In the genomic region with DNA sequence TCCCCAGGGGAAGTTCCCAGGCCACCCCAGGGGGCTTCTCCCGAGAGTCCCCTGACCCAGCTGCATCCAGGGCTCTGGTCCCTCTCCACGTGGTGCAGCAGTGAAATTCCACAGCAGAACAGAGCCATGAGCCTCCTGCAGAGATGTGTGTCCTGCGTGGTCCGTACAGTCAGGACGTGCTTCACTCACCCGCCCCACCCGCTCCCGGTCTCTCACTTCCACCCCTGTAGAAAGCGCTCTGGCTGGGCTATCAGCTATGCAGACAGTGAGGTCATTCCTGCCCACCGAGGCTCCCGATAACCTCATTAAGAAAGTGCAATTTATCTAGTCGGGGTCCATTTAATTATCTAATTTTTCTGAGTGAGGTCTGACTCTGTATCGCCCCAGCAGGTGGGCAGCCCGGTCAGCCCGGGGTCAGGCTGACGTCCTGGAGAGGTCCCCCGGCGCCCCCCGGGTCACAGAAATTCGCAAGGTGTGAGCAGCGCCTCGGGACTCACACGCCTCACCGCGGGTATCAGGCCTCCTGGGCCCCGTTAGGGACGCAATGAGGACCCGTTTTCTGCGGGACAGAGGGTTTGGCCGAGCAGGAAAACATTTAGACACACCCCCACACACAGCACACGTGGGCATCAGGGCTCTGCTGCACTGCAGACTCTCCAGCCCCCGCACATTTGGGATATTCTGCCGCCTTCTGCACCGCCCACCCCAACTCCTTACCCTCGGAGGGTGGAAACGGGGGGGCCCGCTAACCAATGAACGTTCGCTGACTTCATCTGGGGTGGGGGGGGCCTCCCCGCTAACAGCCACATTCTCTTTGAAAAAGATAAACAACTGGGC, we compare ENCODE assay signal across 15 cellular contexts.
DNase-seq lines count a peak whose midpoint lies in the region; TF ChIP-seq lines count a peak whose summit lies in the region.
"Had no signal": no experiment of that assay in that cellular context is flagged by ENCODE, and none has a peak within 500 bp of the region (broad histone marks: within the 10 kb centered on the region; RNA-seq: fewer than 3 reads in every experiment).

No MANE protein-coding gene starts in this region.

- no peak overlapping the region for H3K4me3 Mint-ChIP-seq in endothelial cell (ENCODE audit: unreplicated experiment)
- H3K4me3 Mint-ChIP-seq in glutamatergic neuron (ENCODE audit: unreplicated experiment) = no peak overlapping the region
- H3K4me3 Mint-ChIP-seq: CD8-positive, alpha-beta T cell had no signal

- peaks cover 0 to 18% (median 4%) of the 10 kb centered on the region in 11 experiments; a peak in 5 of 22 replicates for H3K27me3 ChIP-seq in BLaER1 treated with 17β-estradiol and CSF1 and Interleukin-3, amounts not matched to agents 10 nM and 100 nM
- H3K27me3 ChIP-seq in effector memory CD4-positive, alpha-beta T cell (replicated peaks; ENCODE audit: control insufficient read depth, insufficient read depth, low read length, poor library complexity, severe bottlenecking) = no peaks in the 10 kb centered on the region

- H3K4me1 Mint-ChIP-seq in endothelial cell (ENCODE audit: unreplicated experiment) = peaks cover 6% of the 10 kb centered on the region
- no peaks in the 10 kb centered on the region for H3K4me1 Mint-ChIP-seq in glutamatergic neuron (ENCODE audit: low read depth, unreplicated experiment)

- peaks cover 0 to 53% (median 42%) of the 10 kb centered on the region in 10 experiments; a peak in 15 of 20 replicates for H3K4me1 ChIP-seq in BLaER1 treated with 17β-estradiol and CSF1 and Interleukin-3, amounts not matched to agents 10 nM and 100 nM
- no peaks in the 10 kb centered on the region for H3K4me1 ChIP-seq in effector memory CD4-positive, alpha-beta T cell (ENCODE audit: control insufficient read depth, insufficient read depth, low read length, poor library complexity, severe bottlenecking)

- no peaks in the 10 kb centered on the region for H3K9me3 Mint-ChIP-seq in endothelial cell (ENCODE audit: unreplicated experiment)
- H3K9me3 Mint-ChIP-seq in glutamatergic neuron (ENCODE audit: unreplicated experiment) = peaks cover 6% of the 10 kb centered on the region
- H3K9me3 Mint-ChIP-seq: CD8-positive, alpha-beta T cell had no signal

- H3K36me3 Mint-ChIP-seq in endothelial cell (ENCODE audit: low read depth, unreplicated experiment) (no peaks in the 10 kb centered on the region), glutamatergic neuron (ENCODE audit: unreplicated experiment) (no peaks in the 10 kb centered on the region)
- H3K36me3 Mint-ChIP-seq: CD8-positive, alpha-beta T cell had no signal

- no peak overlapping the region for H3K4me3 ChIP-seq in BLaER1 treated with 17β-estradiol and CSF1 and Interleukin-3, amounts not matched to agents 10 nM and 100 nM
- H3K4me3 ChIP-seq in effector memory CD4-positive, alpha-beta T cell (ENCODE audit: insufficient read depth, low read depth, low read length, poor library complexity, severe bottlenecking) = no peak overlapping the region

- H3K27ac Mint-ChIP-seq in endothelial cell (ENCODE audit: unreplicated experiment) = peak overlapping the region; percentile 8
- no peak overlapping the region for H3K27ac Mint-ChIP-seq in glutamatergic neuron (ENCODE audit: unreplicated experiment)
- H3K27ac Mint-ChIP-seq: CD8-positive, alpha-beta T cell had no signal

- no peak overlapping the region for H3K27ac ChIP-seq in BLaER1 treated with 17β-estradiol and CSF1 and Interleukin-3, amounts not matched to agents 10 nM and 100 nM
- no peak overlapping the region for H3K27ac ChIP-seq in effector memory CD4-positive, alpha-beta T cell (ENCODE audit: insufficient read depth, low read length, poor library complexity, severe bottlenecking)

- H3K36me3 ChIP-seq in BLaER1 treated with 17β-estradiol and CSF1 and Interleukin-3, amounts not matched to agents 10 nM and 100 nM = no peaks in the 10 kb centered on the region
- no peaks in the 10 kb centered on the region for H3K36me3 ChIP-seq in effector memory CD4-positive, alpha-beta T cell (ENCODE audit: control insufficient read depth, insufficient read depth, low read length)

- no peak overlapping the region for H3K9ac ChIP-seq in BLaER1 treated with 17β-estradiol and CSF1 and Interleukin-3, amounts not matched to agents 10 nM and 100 nM

- DNase-seq in endothelial cell (ENCODE audit: low spot score) (no peak), retina (peak; percentile 52), glutamatergic neuron (no peak), UCSD-AML1 (lab: John Stamatoyannopoulos, UW; ENCODE audit: unreplicated experiment) (no peak), midbrain (lab: John Stamatoyannopoulos, UW) (no peak)
- no peak for DNase-seq in effector memory CD4-positive, alpha-beta T cell
- DNase-seq: ACHN; AML-193; Calu3; CD8-positive, alpha-beta T cell; DMS79 treated with DMSO at 0.1 percent for 48 hours; GF-D8; GOT3; H7 had no signal

- no peak for TF ChIP-seq CTCF in endothelial cell (IDR thresholded peaks at IDR 0.05; ENCODE audit: unreplicated experiment)
- no peak for TF ChIP-seq CTCF in glutamatergic neuron (IDR thresholded peaks at IDR 0.05; ENCODE audit: partially characterized antibody, unreplicated experiment)

- H3K27me3 Mint-ChIP-seq in endothelial cell (ENCODE audit: unreplicated experiment) = peaks cover 9% of the 10 kb centered on the region
- peaks cover 8% of the 10 kb centered on the region for H3K27me3 Mint-ChIP-seq in glutamatergic neuron (ENCODE audit: unreplicated experiment)

- no peaks in the 10 kb centered on the region for H3K9me3 ChIP-seq in BLaER1 treated with 17β-estradiol and CSF1 and Interleukin-3, amounts not matched to agents 10 nM and 100 nM (replicated peaks in 1 of 11)
- no peaks in the 10 kb centered on the region for H3K9me3 ChIP-seq in effector memory CD4-positive, alpha-beta T cell (ENCODE audit: control insufficient read depth, low read length)

- peak overlapping the region in 6 of 11 experiments; percentile 3 to 54 (median 34); a peak in 9 of 22 replicates for H3K4me2 ChIP-seq in BLaER1 treated with 17β-estradiol and CSF1 and Interleukin-3, amounts not matched to agents 10 nM and 100 nM

- H4K20me1 ChIP-seq in BLaER1 treated with 17β-estradiol and CSF1 and Interleukin-3, amounts not matched to agents 10 nM and 100 nM = peaks cover 0 to 29% (median 0%) of the 10 kb centered on the region in 11 experiments; a peak in 6 of 22 replicates
